Comparison of ENCODE assay signal across 1 cellular context in the genomic region with DNA sequence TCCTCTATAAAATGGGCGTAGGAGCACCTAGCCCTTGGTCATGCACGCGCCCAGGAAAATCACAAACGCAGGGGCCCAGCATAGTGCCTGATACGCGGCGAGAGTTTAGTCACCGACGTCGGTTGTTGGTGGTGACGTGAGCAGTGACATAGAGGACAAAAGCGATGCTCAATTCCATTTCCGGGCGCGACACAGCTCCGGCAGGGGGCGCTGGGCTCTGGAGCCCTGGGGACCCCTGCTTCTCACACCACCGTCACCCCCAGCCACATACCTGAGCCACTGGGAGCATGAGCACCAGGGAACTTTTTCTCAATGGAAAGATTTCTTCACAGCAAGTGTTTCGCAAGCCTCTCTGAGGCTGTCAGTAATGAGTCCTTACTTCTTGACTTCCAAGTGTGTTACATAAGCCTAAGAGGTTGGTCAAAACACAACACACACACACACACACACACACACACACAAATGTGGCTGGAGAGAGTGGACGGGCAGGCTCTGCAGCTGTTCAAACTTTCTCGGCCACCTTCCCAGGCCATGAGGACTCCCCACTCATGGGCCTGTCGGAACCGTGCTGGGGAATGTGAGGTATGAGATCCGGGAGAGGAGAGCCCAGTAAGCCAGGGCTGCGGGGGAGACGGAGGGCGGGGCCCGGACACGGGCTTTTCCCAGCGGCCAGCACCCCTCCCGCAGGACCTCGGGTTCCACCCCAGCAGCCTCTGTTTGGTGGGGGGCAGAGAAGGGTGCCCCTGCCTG.
A peak's percentile ranks its signal among the peaks of the same experiment; 100 is the strongest.
TF ChIP-seq lines count a peak whose summit lies in the region.

No MANE protein-coding gene starts in this region.

TF ChIP-seq in K562, 482 proteins besides CTCF, POLR2A, EP300 and RAD21 (continued from another document and continues in another):
- TF ChIP-seq SRSF9 (IDR thresholded peaks at IDR 0.05; ENCODE audit: borderline replicate concordance, low read depth, low read length) (no peak), ZNF507 (tag; conservative IDR thresholded peaks at IDR 0.05) (no peak), SMARCA4 (IDR thresholded peaks at IDR 0.05) (peak; percentile 71), TGIF2 (CRISPR knock-in tag; IDR thresholded peaks at IDR 0.05) (no peak), KAT7 (CRISPR knock-in tag; IDR thresholded peaks at IDR 0.05; ENCODE audit: borderline replicate concordance) (peak; percentile 64; the same call in 1 of the 2 replicates), RBM22 (IDR thresholded peaks at IDR 0.05; ENCODE audit: low read depth, low read length, poor library complexity, severe bottlenecking) (no peak), CBX8 (IDR thresholded peaks at IDR 0.05; ENCODE audit: borderline replicate concordance, extremely low read depth, low read depth, low read length, poor library complexity, severe bottlenecking) (no peak), MAFF (IDR thresholded peaks at IDR 0.05; ENCODE audit: low read length) (no peak), ZFPM2 (CRISPR knock-in tag; IDR thresholded peaks at IDR 0.05) (peak; percentile 34; the same call in 1 of the 2 replicates), ZFX (CRISPR knock-in tag; IDR thresholded peaks at IDR 0.05) (peak; percentile 41; the same call in 1 of the 2 replicates), SNRNP70 (optimal IDR thresholded peaks at IDR 0.05; ENCODE audit: low read depth, low read length) (no peak), ZNF140 (CRISPR knock-in tag; IDR thresholded peaks at IDR 0.05) (no peak), PTTG1 (tag; IDR thresholded peaks at IDR 0.05; ENCODE audit: low read depth) (no peak), RFX7 (CRISPR knock-in tag; IDR thresholded peaks at IDR 0.05) (no peak), KDM2B (CRISPR knock-in tag; IDR thresholded peaks at IDR 0.05) (no peak), ZNF282 (CRISPR knock-in tag; IDR thresholded peaks at IDR 0.05) (no peak), LEF1 (IDR thresholded peaks at IDR 0.05) (no peak; the same call in 1 of the 2 replicates), SIRT6 (IDR thresholded peaks at IDR 0.05; ENCODE audit: low read depth, low read length) (no peak), NFE2L1 (tag; IDR thresholded peaks at IDR 0.05; ENCODE audit: borderline replicate concordance, low read depth) (no peak), ZNF311 (CRISPR knock-in tag; IDR thresholded peaks at IDR 0.05) (peak; percentile 4; the same call in 1 of the 2 replicates)
- TF ChIP-seq, protein P1, sequence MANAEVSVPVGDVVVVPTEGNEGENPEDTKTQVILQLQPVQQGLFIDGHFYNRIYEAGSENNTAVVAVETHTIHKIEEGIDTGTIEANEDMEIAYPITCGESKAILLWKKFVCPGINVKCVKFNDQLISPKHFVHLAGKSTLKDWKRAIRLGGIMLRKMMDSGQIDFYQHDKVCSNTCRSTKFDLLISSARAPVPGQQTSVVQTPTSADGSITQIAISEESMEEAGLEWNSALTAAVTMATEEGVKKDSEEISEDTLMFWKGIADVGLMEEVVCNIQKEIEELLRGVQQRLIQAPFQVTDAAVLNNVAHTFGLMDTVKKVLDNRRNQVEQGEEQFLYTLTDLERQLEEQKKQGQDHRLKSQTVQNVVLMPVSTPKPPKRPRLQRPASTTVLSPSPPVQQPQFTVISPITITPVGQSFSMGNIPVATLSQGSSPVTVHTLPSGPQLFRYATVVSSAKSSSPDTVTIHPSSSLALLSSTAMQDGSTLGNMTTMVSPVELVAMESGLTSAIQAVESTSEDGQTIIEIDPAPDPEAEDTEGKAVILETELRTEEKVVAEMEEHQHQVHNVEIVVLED (CRISPR knock-in tag; IDR thresholded peaks at IDR 0.05), result 0 out of 2 replicates have a peak, but pooled peaks have one; percentile 33
- TF ChIP-seq, protein P2, sequence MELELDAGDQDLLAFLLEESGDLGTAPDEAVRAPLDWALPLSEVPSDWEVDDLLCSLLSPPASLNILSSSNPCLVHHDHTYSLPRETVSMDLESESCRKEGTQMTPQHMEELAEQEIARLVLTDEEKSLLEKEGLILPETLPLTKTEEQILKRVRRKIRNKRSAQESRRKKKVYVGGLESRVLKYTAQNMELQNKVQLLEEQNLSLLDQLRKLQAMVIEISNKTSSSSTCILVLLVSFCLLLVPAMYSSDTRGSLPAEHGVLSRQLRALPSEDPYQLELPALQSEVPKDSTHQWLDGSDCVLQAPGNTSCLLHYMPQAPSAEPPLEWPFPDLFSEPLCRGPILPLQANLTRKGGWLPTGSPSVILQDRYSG (tag; conservative IDR thresholded peaks at IDR 0.05; ENCODE audit: low read depth), result 0 out of 2 replicates have a peak, but pooled peaks have one; percentile 15
- TF ChIP-seq, protein P3, sequence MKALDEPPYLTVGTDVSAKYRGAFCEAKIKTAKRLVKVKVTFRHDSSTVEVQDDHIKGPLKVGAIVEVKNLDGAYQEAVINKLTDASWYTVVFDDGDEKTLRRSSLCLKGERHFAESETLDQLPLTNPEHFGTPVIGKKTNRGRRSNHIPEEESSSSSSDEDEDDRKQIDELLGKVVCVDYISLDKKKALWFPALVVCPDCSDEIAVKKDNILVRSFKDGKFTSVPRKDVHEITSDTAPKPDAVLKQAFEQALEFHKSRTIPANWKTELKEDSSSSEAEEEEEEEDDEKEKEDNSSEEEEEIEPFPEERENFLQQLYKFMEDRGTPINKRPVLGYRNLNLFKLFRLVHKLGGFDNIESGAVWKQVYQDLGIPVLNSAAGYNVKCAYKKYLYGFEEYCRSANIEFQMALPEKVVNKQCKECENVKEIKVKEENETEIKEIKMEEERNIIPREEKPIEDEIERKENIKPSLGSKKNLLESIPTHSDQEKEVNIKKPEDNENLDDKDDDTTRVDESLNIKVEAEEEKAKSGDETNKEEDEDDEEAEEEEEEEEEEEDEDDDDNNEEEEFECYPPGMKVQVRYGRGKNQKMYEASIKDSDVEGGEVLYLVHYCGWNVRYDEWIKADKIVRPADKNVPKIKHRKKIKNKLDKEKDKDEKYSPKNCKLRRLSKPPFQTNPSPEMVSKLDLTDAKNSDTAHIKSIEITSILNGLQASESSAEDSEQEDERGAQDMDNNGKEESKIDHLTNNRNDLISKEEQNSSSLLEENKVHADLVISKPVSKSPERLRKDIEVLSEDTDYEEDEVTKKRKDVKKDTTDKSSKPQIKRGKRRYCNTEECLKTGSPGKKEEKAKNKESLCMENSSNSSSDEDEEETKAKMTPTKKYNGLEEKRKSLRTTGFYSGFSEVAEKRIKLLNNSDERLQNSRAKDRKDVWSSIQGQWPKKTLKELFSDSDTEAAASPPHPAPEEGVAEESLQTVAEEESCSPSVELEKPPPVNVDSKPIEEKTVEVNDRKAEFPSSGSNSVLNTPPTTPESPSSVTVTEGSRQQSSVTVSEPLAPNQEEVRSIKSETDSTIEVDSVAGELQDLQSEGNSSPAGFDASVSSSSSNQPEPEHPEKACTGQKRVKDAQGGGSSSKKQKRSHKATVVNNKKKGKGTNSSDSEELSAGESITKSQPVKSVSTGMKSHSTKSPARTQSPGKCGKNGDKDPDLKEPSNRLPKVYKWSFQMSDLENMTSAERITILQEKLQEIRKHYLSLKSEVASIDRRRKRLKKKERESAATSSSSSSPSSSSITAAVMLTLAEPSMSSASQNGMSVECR (CRISPR knock-in tag; IDR thresholded peaks at IDR 0.05), result peak; percentile 39; the same call in 1 of the 2 replicates
- TF ChIP-seq, protein P4, sequence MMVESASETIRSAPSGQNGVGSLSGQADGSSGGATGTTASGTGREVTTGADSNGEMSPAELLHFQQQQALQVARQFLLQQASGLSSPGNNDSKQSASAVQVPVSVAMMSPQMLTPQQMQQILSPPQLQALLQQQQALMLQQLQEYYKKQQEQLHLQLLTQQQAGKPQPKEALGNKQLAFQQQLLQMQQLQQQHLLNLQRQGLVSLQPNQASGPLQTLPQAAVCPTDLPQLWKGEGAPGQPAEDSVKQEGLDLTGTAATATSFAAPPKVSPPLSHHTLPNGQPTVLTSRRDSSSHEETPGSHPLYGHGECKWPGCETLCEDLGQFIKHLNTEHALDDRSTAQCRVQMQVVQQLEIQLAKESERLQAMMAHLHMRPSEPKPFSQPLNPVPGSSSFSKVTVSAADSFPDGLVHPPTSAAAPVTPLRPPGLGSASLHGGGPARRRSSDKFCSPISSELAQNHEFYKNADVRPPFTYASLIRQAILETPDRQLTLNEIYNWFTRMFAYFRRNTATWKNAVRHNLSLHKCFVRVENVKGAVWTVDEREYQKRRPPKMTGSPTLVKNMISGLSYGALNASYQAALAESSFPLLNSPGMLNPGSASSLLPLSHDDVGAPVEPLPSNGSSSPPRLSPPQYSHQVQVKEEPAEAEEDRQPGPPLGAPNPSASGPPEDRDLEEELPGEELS (CRISPR knock-in tag; IDR thresholded peaks at IDR 0.05; ENCODE audit: borderline replicate concordance), result no peak
- TF ChIP-seq, protein P5, sequence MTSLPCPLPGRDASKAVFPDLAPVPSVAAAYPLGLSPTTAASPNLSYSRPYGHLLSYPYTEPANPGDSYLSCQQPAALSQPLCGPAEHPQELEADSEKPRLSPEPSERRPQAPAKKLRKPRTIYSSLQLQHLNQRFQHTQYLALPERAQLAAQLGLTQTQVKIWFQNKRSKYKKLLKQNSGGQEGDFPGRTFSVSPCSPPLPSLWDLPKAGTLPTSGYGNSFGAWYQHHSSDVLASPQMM (CRISPR knock-in tag; IDR thresholded peaks at IDR 0.05), result no peak
- TF ChIP-seq, protein P6, sequence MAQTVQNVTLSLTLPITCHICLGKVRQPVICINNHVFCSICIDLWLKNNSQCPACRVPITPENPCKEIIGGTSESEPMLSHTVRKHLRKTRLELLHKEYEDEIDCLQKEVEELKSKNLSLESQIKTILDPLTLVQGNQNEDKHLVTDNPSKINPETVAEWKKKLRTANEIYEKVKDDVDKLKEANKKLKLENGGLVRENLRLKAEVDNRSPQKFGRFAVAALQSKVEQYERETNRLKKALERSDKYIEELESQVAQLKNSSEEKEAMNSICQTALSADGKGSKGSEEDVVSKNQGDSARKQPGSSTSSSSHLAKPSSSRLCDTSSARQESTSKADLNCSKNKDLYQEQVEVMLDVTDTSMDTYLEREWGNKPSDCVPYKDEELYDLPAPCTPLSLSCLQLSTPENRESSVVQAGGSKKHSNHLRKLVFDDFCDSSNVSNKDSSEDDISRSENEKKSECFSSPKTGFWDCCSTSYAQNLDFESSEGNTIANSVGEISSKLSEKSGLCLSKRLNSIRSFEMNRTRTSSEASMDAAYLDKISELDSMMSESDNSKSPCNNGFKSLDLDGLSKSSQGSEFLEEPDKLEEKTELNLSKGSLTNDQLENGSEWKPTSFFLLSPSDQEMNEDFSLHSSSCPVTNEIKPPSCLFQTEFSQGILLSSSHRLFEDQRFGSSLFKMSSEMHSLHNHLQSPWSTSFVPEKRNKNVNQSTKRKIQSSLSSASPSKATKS (CRISPR knock-in tag; IDR thresholded peaks at IDR 0.05), result no peak
- TF ChIP-seq, protein P7, sequence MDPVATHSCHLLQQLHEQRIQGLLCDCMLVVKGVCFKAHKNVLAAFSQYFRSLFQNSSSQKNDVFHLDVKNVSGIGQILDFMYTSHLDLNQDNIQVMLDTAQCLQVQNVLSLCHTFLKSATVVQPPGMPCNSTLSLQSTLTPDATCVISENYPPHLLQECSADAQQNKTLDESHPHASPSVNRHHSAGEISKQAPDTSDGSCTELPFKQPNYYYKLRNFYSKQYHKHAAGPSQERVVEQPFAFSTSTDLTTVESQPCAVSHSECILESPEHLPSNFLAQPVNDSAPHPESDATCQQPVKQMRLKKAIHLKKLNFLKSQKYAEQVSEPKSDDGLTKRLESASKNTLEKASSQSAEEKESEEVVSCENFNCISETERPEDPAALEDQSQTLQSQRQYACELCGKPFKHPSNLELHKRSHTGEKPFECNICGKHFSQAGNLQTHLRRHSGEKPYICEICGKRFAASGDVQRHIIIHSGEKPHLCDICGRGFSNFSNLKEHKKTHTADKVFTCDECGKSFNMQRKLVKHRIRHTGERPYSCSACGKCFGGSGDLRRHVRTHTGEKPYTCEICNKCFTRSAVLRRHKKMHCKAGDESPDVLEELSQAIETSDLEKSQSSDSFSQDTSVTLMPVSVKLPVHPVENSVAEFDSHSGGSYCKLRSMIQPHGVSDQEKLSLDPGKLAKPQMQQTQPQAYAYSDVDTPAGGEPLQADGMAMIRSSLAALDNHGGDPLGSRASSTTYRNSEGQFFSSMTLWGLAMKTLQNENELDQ (CRISPR knock-in tag; IDR thresholded peaks at IDR 0.05; ENCODE audit: borderline replicate concordance), result no peak
- TF ChIP-seq, protein P8, sequence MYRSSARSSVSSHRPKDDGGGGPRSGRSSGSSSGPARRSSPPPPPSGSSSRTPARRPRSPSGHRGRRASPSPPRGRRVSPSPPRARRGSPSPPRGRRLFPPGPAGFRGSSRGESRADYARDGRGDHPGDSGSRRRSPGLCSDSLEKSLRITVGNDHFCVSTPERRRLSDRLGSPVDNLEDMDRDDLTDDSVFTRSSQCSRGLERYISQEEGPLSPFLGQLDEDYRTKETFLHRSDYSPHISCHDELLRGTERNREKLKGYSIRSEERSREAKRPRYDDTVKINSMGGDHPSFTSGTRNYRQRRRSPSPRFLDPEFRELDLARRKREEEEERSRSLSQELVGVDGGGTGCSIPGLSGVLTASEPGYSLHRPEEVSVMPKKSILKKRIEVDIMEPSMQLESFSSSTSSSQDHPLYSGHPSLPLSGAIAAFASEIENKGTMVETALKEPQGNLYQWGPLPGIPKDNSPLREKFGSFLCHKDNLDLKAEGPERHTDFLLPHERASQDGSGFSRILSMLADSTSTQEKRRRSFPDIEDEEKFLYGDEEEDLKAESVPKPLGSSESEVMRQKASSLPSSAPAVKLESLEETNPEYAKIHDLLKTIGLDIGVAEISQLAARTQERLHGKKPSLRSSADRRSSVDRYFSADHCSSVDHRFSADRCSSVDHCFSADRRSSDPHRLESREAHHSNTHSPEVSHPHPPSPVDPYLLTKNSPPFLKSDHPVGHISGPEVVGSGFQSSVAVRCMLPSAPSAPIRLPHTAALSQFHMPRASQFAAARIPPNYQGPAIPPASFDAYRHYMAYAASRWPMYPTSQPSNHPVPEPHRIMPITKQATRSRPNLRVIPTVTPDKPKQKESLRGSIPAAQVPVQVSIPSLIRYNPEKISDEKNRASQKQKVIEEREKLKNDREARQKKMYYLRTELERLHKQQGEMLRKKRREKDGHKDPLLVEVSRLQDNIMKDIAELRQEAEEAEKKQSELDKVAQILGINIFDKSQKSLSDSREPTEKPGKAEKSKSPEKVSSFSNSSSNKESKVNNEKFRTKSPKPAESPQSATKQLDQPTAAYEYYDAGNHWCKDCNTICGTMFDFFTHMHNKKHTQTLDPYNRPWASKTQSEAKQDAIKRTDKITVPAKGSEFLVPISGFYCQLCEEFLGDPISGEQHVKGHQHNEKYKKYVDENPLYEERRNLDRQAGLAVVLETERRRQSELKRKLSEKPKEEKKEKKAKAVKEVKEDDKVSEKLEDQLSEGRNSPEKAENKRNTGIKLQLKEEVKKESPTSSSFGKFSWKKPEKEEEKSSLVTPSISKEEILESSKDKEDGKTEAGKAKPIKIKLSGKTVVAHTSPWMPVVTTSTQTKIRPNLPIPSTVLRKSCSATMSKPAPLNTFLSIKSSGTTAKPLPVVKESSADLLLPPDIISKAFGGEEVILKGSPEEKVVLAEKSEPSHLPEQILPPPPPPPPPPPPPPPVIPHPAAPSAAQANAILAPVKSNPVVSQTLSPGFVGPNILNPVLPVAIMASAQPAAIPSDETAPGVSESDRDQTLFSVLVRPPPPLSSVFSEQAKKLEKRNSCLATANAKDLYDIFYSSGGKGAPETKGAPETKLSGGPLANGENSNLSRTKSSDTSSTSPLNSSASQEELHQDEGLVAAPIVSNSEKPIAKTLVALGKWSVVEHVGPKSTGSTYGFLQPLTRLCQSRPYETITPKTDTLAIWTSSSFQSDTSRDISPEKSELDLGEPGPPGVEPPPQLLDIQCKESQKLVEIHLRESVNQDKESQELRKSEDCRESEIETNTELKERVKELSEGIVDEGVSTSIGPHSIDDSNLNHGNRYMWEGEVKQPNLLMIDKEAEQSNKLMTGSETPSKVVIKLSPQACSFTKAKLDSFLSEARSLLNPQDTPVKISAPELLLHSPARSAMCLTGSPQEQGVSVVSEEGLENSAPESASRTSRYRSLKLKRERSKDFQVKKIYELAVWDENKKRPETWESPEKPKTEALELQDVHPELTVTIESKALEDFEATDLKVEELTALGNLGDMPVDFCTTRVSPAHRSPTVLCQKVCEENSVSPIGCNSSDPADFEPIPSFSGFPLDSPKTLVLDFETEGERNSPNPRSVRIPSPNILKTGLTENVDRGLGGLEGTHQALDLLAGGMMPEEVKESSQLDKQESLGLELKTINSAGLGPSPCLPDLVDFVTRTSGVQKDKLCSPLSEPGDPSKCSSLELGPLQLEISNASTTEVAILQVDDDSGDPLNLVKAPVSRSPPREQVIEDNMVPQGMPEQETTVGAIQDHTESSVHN (IDR thresholded peaks at IDR 0.05; ENCODE audit: borderline replicate concordance in 1 of 2, low read depth in 1 of 2), result 0 out of 4 replicates have a peak, but pooled peaks of 1 of the 2 experiments have one; percentile 36
